14 cellular contexts compared by ENCODE assay signal in the genomic region with DNA sequence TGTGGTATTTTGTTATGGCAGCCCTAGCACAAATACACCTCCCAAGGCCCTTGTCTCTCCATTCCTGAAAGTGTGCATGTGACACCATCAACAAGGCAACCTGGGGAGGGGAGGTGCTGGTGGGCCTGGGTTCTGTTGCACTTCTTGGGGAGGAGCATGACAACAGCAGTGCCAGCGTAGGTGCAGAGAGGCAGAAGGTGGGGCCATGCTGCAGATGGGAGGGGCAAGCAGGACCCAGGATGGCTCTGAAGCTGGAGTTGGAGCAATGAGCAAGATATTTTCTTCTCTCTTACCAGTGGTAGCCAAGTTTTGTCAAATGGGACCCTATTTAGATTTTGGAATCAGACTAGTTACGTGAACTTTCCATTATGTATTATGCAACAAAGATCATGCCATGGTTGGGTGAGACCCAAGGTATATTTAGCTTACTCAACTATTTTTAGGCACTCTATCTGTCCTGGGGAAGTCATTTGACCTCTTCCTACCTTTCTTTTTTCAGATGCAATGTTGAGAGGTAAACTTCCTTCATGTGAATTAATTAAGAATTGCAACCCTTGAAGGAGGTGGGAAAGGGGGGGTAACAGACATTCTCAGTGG. TPM values are rescaled to one million over a fixed set of nuclear protein-coding genes. Genes with fewer than 3 reads are reported as not detected.
DNase-seq lines count a peak whose midpoint lies in the region; ATAC-seq, FAIRE-seq and TF ChIP-seq lines count a peak whose summit lies in the region.
"Had no signal": no experiment of that assay in that cellular context is flagged by ENCODE, and none has a peak within 500 bp of the region (broad histone marks: within the 10 kb centered on the region; RNA-seq: fewer than 3 reads in every experiment).

No MANE protein-coding gene starts in this region.

- FAIRE-seq in GM12878 (lab: Jason Lieb, UNC), result peak; percentile 18
- FAIRE-seq: TTC549 had no signal

- H3K4me2 ChIP-seq in GM12878 (ENCODE audit: control insufficient read depth, insufficient read depth), result peak overlapping the region; percentile 84

- ATAC-seq in stimulated activated naive CD8-positive, alpha-beta T cell treated with anti-CD3 and anti-CD28 coated beads, Interleukin-15, Interleukin-2, amounts not matched to agents 100 U/mL and 50 U/mL, for 24 hours, result no peak
- ATAC-seq in GM12878 (no peak), lower lobe of right lung (no peak)

- no peaks in the 10 kb centered on the region for H3K36me3 ChIP-seq in GM12878 (ENCODE audit: control insufficient read depth in 2 of 2, insufficient read depth in 2 of 2, low read length in 1 of 2)
- no peaks in the 10 kb centered on the region for H3K36me3 ChIP-seq in lower lobe of right lung
- H3K36me3 ChIP-seq: suprapubic skin had no signal

- BruUV-seq in GM12878 (replicated peaks; lab: Mats Ljungman, UMichigan), result no TSS peak

- no peak overlapping the region for H3K9ac ChIP-seq in GM12878 (ENCODE audit: control insufficient read depth, insufficient read depth, low read length)

- intact Hi-C loops in GM12878 (cut with micrococcal nuclease; ENCODE audit: unreplicated experiment) (no loop called here), lower lobe of right lung (cut with DNase I) (no loop called here)

- SMC1A ChIA-PET in GM12878 (lab: Charles Lee; ENCODE audit: uncharacterized antibody, unreplicated experiment), result interaction anchor here (0.7 to 5.7 kb wide), 11 partner anchors 10 to 884 kb away, joined by 3 to 35 read pairs (median 4); no protein-coding TSS in a partner anchor

- WGBS in GM12878 (ENCODE audit: insufficient coverage, insufficient replicate concordance, low lambda C conversion rate, missing lambda C conversion rate), result 43% methylated on average over 2 of the region's 2 CpGs

- no peak for DNase-seq in stimulated activated naive CD8-positive, alpha-beta T cell treated with anti-CD3 and anti-CD28 coated beads, Interleukin-15, Interleukin-2, amounts not matched to agents 100 U/mL and 50 U/mL, for 24 hours
- DNase-seq in GM12878 (ENCODE audit: low read depth, low spot score) (no peak), lower lobe of right lung (no peak), putamen (ENCODE audit: low spot score) (no peak), islet precursor cell (no peak)
- no peak for DNase-seq in central memory CD4-positive, alpha-beta T cell
- DNase-seq in activated CD4-positive, alpha-beta T cell treated with anti-CD3 and anti-CD28 coated beads for 4 hours, result no peak
- DNase-seq: activated effector memory CD4-positive, alpha-beta T cell treated with anti-CD3 and anti-CD28 coated beads, Interleukin-2, amount 50 U/mL, for 16 hours; dermis blood vessel endothelial cell; NCI-H1417 treated with DMSO at 0.1 percent for 48 hours had no signal

- peak overlapping the region; percentile 4 for H3K27ac Mint-ChIP-seq in stimulated activated naive CD8-positive, alpha-beta T cell treated with anti-CD3 and anti-CD28 coated beads, Interleukin-15, Interleukin-2, amounts not matched to agents 100 ng/mL and 50 ng/mL, for 24 hours
- H3K27ac Mint-ChIP-seq: nephron had no signal

- H3K27ac ChIP-seq in GM12878 (ENCODE audit: control insufficient read depth, insufficient read depth), result peak overlapping the region; percentile 10; the same call in 1 of the 2 replicates
- H3K27ac ChIP-seq in lower lobe of right lung, result peak overlapping the region; percentile 24

- H3K4me1 ChIP-seq in GM12878 (ENCODE audit: control insufficient read depth, insufficient read depth, low read length) (peaks cover 30% of the 10 kb centered on the region), lower lobe of right lung (peaks cover 82% of the 10 kb centered on the region)

- peaks cover 16% of the 10 kb centered on the region for H3K79me2 ChIP-seq in GM12878 (ENCODE audit: control insufficient read depth, insufficient read depth, low read length)

- H3K4me1 Mint-ChIP-seq in stimulated activated naive CD8-positive, alpha-beta T cell treated with anti-CD3 and anti-CD28 coated beads, Interleukin-15, Interleukin-2, amounts not matched to agents 100 ng/mL and 50 ng/mL, for 24 hours (ENCODE audit: low read depth), result peaks cover 85% of the 10 kb centered on the region

- POLR2A ChIA-PET in GM12878 (lab: Charles Lee), result interaction anchor here (0.9 kb wide), 1 partner anchor 12 kb away, joined by 4 read pairs; no protein-coding TSS in a partner anchor

- no peak for TF ChIP-seq POLR2A in GM12878 (IDR thresholded peaks at IDR 0.05; ENCODE audit: low read depth, low read length)

- H2AFZ ChIP-seq in GM12878 (ENCODE audit: control insufficient read depth, low read depth, low read length), result no peak overlapping the region

- CTCF ChIA-PET in GM12878 (lab: Yijun Ruan, JAX), result interaction anchor here (0.6 to 5.2 kb wide), 3 partner anchors 33 to 85 kb away, joined by 3 to 40 read pairs (median 23); no protein-coding TSS in a partner anchor

- no peak for TF ChIP-seq EP300 in GM12878 (IDR thresholded peaks at IDR 0.05; ENCODE audit: borderline replicate concordance in 1 of 2, control insufficient read depth in 1 of 2, low read depth in 2 of 2, low read length in 2 of 2)

- RAD21 ChIA-PET in GM12878 (lab: Charles Lee; ENCODE audit: unreplicated experiment), result interaction anchor here (0.7 to 5.0 kb wide), 7 partner anchors 12 to 85 kb away, joined by 3 to 32 read pairs (median 6); no protein-coding TSS in a partner anchor

- H3K4me3 ChIP-seq in GM12878, result peak overlapping the region; percentile 16; the same call in 1 of the 2 replicates
- no peak overlapping the region for H3K4me3 ChIP-seq in lower lobe of right lung
- H3K4me3 ChIP-seq: suprapubic skin had no signal

- H3K27me3 Mint-ChIP-seq in stimulated activated naive CD8-positive, alpha-beta T cell treated with anti-CD3 and anti-CD28 coated beads, Interleukin-15, Interleukin-2, amounts not matched to agents 100 ng/mL and 50 ng/mL, for 24 hours, result peaks cover 4% of the 10 kb centered on the region

- H3K9me3 Mint-ChIP-seq in stimulated activated naive CD8-positive, alpha-beta T cell treated with anti-CD3 and anti-CD28 coated beads, Interleukin-15, Interleukin-2, amounts not matched to agents 100 ng/mL and 50 ng/mL, for 24 hours, result no peaks in the 10 kb centered on the region
- H3K9me3 Mint-ChIP-seq: nephron had no signal

- H3K4me3 Mint-ChIP-seq in stimulated activated naive CD8-positive, alpha-beta T cell treated with anti-CD3 and anti-CD28 coated beads, Interleukin-15, Interleukin-2, amounts not matched to agents 100 ng/mL and 50 ng/mL, for 24 hours, result no peak overlapping the region

- TF ChIP-seq CTCF in GM12878 (IDR thresholded peaks at IDR 0.05 in 2 of 3, conservative IDR thresholded peaks at IDR 0.05 in 1 of 3; ENCODE audit: control insufficient read depth in 2 of 3, extremely low read depth in 1 of 3, insufficient read depth in 1 of 3, low read depth in 3 of 3, low read length in 3 of 3) (no peak), lower lobe of right lung (IDR thresholded peaks at IDR 0.05) (no peak)

- no peaks in the 10 kb centered on the region for H4K20me1 ChIP-seq in GM12878 (ENCODE audit: control insufficient read depth, insufficient read depth)

- H3K9me3 ChIP-seq in GM12878 (replicated peaks; ENCODE audit: control insufficient read depth, insufficient read depth, low read length) (no peaks in the 10 kb centered on the region), lower lobe of right lung (no peaks in the 10 kb centered on the region)
- H3K9me3 ChIP-seq: suprapubic skin had no signal

- H3K36me3 Mint-ChIP-seq in stimulated activated naive CD8-positive, alpha-beta T cell treated with anti-CD3 and anti-CD28 coated beads, Interleukin-15, Interleukin-2, amounts not matched to agents 100 ng/mL and 50 ng/mL, for 24 hours (ENCODE audit: low read depth), result peaks cover 14% of the 10 kb centered on the region

- in situ Hi-C loops in GM12878 (cut with MboI), result no loop called here

- no peak for TF ChIP-seq RAD21 in GM12878 (IDR thresholded peaks at IDR 0.05; ENCODE audit: insufficient read depth, low read depth, low read length)

- H3K27me3 ChIP-seq in GM12878 (replicated peaks in 1 of 2; ENCODE audit: control insufficient read depth in 2 of 2, insufficient read depth in 2 of 2, low read length in 1 of 2), result no peaks in the 10 kb centered on the region
- no peaks in the 10 kb centered on the region for H3K27me3 ChIP-seq in lower lobe of right lung (ENCODE audit: low read depth)
- H3K27me3 ChIP-seq: suprapubic skin had no signal

RNA-seq across cellular contexts. Expression of a gene that starts 3.4 kb away (rescaled TPM):
- 31.8 and 41.1 TPM in 2 replicates for total RNA-seq in GM12878 (2013; cell fraction: nucleolus; rRNA removed)
- 4.9 and 6.6 TPM in 2 replicates for total RNA-seq in GM12878 (2014; rRNA removed)
- total RNA-seq in GM12878 (2014; rRNA removed; fragmentation: Illumina TruSeq; extraction: Trizol), result 6.5 and 8.5 TPM in 2 replicates
- 8.4 and 8.6 TPM in 2 replicates for total RNA-seq in GM12878 (2021)
- polyA plus RNA-seq in GM12878 (2011; ENCODE audit: low read depth), result 2.7 TPM
- 5.6 and 7.1 TPM in 2 replicates for polyA plus RNA-seq in GM12878 (2011; rRNA removed)
- 6.3 and 8.3 TPM in 2 replicates for polyA plus RNA-seq in GM12878 (2011; cell fraction: cytosol; rRNA removed)
- 17.5 and 18.2 TPM in 2 replicates for polyA plus RNA-seq in GM12878 (2011; cell fraction: nucleus; rRNA removed)
- 3.7 and 5.2 TPM in 2 replicates for polyA plus RNA-seq in GM12878 (2012)
- polyA plus RNA-seq in GM12878 (2014; fragmentation: Illumina TruSeq; extraction: Trizol), result 6.9 and 7.8 TPM in 2 replicates
- 1 to 10 TPM; 1.5 to 2.2 TPM for polyA plus RNA-seq in GM12878 (2014; fragmentation: Nextera tagmentation; extraction: Ambion mirVana)
- 6.6 and 6.9 TPM in 2 replicates for polyA plus RNA-seq in GM12878 (2014; rRNA removed)
- 1 to 10 TPM; 2.6 to 3.9 TPM for polyA plus RNA-seq in GM12878 (2016; fragmentation: Nextera tagmentation; extraction: Ambion mirVana)
- 15.7 and 20.2 TPM in 2 replicates for polyA minus RNA-seq in GM12878 (2011; rRNA and poly(A)+ RNA removed)
- 2.8 and 4.3 TPM in 2 replicates for polyA minus RNA-seq in GM12878 (2011; cell fraction: cytosol; rRNA and poly(A)+ RNA removed)
- polyA minus RNA-seq in GM12878 (2011; cell fraction: nucleus; rRNA and poly(A)+ RNA removed), result 20.8 and 24.9 TPM in 2 replicates
- total RNA-seq in lower lobe of right lung, result 40.9 TPM

RNA-seq across cellular contexts. Expression of a gene that starts 35.1 kb away (rescaled TPM):
- total RNA-seq in GM12878 (2013; cell fraction: nucleolus; rRNA removed), result not detected in 2 replicates
- total RNA-seq in GM12878 (2014; rRNA removed) (0.05 and 0.17 TPM in 2 replicates), GM12878 (2014; rRNA removed; fragmentation: Illumina TruSeq; extraction: Trizol) (0.09 TPM in 2 replicates), GM12878 (2021) (0.13 and 0.26 TPM in 2 replicates), lower lobe of right lung (0.32 TPM)
- 0.25 TPM for polyA plus RNA-seq in GM12878 (2011; ENCODE audit: low read depth)
- polyA plus RNA-seq in GM12878 (2011; rRNA removed) (0.03 TPM in 2 replicates), GM12878 (2014; fragmentation: Illumina TruSeq; extraction: Trizol) (0.24 and 0.38 TPM in 2 replicates), GM12878 (2014; fragmentation: Nextera tagmentation; extraction: Ambion mirVana) (under 1 TPM; 0.02 to 0.05 TPM), GM12878 (2014; rRNA removed) (0.16 and 0.29 TPM in 2 replicates), GM12878 (2016; fragmentation: Nextera tagmentation; extraction: Ambion mirVana) (not detected)
- 0.03 and 0.05 TPM in 2 replicates for polyA plus RNA-seq in GM12878 (2011; cell fraction: cytosol; rRNA removed)
- 0.03 TPM in 2 replicates for polyA plus RNA-seq in GM12878 (2011; cell fraction: nucleus; rRNA removed)
- polyA plus RNA-seq in GM12878 (2012), result 0.10 and 0.27 TPM in 2 replicates
- not detected in 2 replicates for polyA minus RNA-seq in GM12878 (2011; rRNA and poly(A)+ RNA removed)
- not detected in 2 replicates for polyA minus RNA-seq in GM12878 (2011; cell fraction: cytosol; rRNA and poly(A)+ RNA removed)
- not detected in 2 replicates for polyA minus RNA-seq in GM12878 (2011; cell fraction: nucleus; rRNA and poly(A)+ RNA removed)
- total RNA-seq: dermis blood vessel endothelial cell had no signal

RNA-seq across cellular contexts. Expression of a gene that starts 49.0 kb away (rescaled TPM):
- 0.23 and 0.32 TPM in 2 replicates for total RNA-seq in GM12878 (2013; cell fraction: nucleolus; rRNA removed)
- not detected in 2 replicates for total RNA-seq in GM12878 (2014; rRNA removed)
- not detected in 2 replicates for total RNA-seq in GM12878 (2014; rRNA removed; fragmentation: Illumina TruSeq; extraction: Trizol)
- not detected in 2 replicates for total RNA-seq in GM12878 (2021)
- 0.17 TPM for polyA plus RNA-seq in GM12878 (2011; ENCODE audit: low read depth)
- polyA plus RNA-seq in GM12878 (2011; rRNA removed), result 0.12 TPM in 1 of 2 replicates, not detected in the other
- polyA plus RNA-seq in GM12878 (2011; cell fraction: cytosol; rRNA removed), result 0.07 TPM in 1 of 2 replicates, not detected in the other
- 0.12 and 0.18 TPM in 2 replicates for polyA plus RNA-seq in GM12878 (2011; cell fraction: nucleus; rRNA removed)
- polyA plus RNA-seq in GM12878 (2012), result 0.09 and 0.18 TPM in 2 replicates
- polyA plus RNA-seq in GM12878 (2014; fragmentation: Illumina TruSeq; extraction: Trizol), result not detected in 2 replicates
- under 1 TPM; 0.04 to 0.13 TPM for polyA plus RNA-seq in GM12878 (2014; fragmentation: Nextera tagmentation; extraction: Ambion mirVana)
- polyA plus RNA-seq in GM12878 (2014; rRNA removed), result 0.12 TPM in 1 of 2 replicates, not detected in the other
- under 1 TPM in 1 of 2 experiments, not detected in 1; 0.20 TPM for polyA plus RNA-seq in GM12878 (2016; fragmentation: Nextera tagmentation; extraction: Ambion mirVana)
- 0.22 TPM in 1 of 2 replicates, not detected in the other for polyA minus RNA-seq in GM12878 (2011; rRNA and poly(A)+ RNA removed)
- not detected in 2 replicates for polyA minus RNA-seq in GM12878 (2011; cell fraction: cytosol; rRNA and poly(A)+ RNA removed)
- polyA minus RNA-seq in GM12878 (2011; cell fraction: nucleus; rRNA and poly(A)+ RNA removed), result not detected in 2 replicates
- 4.3 TPM for total RNA-seq in lower lobe of right lung
- total RNA-seq: dermis blood vessel endothelial cell had no signal
